14 cellular contexts compared by ENCODE assay signal in genomic region chr14:61720302-61720677, GRCh38. TPM values are rescaled to one million over a fixed set of nuclear protein-coding genes. Genes with fewer than 3 reads are reported as not detected.
DNase-seq lines count a peak whose midpoint lies in the region; ATAC-seq and TF ChIP-seq lines count a peak whose summit lies in the region.
"Had no signal": no experiment of that assay in that cellular context is flagged by ENCODE, and none has a peak within 500 bp of the region (broad histone marks: within the 10 kb centered on the region; RNA-seq: fewer than 3 reads in every experiment).

No MANE protein-coding gene starts in this region.

- no peak overlapping the region for H4K8ac ChIP-seq in trophoblast cell (ENCODE audit: low read depth, low read length)

- H2BK5ac ChIP-seq in trophoblast cell (ENCODE audit: low read depth, low read length, poor library complexity) = no peak overlapping the region

- peaks cover 7 to 15% of the 10 kb centered on the region in 2 experiments for H3K36me3 ChIP-seq in trophoblast cell (ENCODE audit: control insufficient read depth in 1 of 2, insufficient read depth in 2 of 2, low read length in 2 of 2)

- peaks cover 0 to 5% of the 10 kb centered on the region in 2 experiments for H3K4me1 ChIP-seq in trophoblast cell (ENCODE audit: control insufficient read depth in 1 of 2, insufficient read depth in 2 of 2, low read length in 2 of 2)

- no peak for TF ChIP-seq CTCF in chondrocyte (IDR thresholded peaks at IDR 0.05)

- H3K9me3 Mint-ChIP-seq in T-helper 1 cell treated with Interleukin-12 subunit alpha and Interleukin-12 subunit beta and Interleukin-4 antibody, amounts not matched to agents 30 μg/mL and 1 μg/mL, for 36 hours = no peaks in the 10 kb centered on the region
- H3K9me3 Mint-ChIP-seq in chondrocyte (ENCODE audit: low read depth) = no peaks in the 10 kb centered on the region

- H3K27me3 Mint-ChIP-seq in T-helper 1 cell treated with Interleukin-12 subunit alpha and Interleukin-12 subunit beta and Interleukin-4 antibody, amounts not matched to agents 30 μg/mL and 1 μg/mL, for 36 hours (ENCODE audit: low read depth) = no peaks in the 10 kb centered on the region
- no peaks in the 10 kb centered on the region for H3K27me3 Mint-ChIP-seq in chondrocyte (ENCODE audit: low read depth)

- no peak overlapping the region for H3K9ac ChIP-seq in trophoblast cell (ENCODE audit: low read length)
- H3K9ac ChIP-seq: parathyroid adenoma had no signal

- H2AFZ ChIP-seq in trophoblast cell (ENCODE audit: insufficient read depth, low read length, poor library complexity) = no peak overlapping the region
- H2AFZ ChIP-seq: parathyroid adenoma had no signal

- DNase-seq in T-helper 1 cell (no peak), NCI-H226 (peak; percentile 11), chondrocyte (ENCODE audit: low spot score) (no peak), trophoblast cell (peak; percentile 53 to 69), NCI-H748 treated with DMSO at 0.1 percent for 48 hours (lab: John Stamatoyannopoulos, UW) (no peak), NCI-H146 (lab: John Stamatoyannopoulos, UW) (no peak)
- DNase-seq: left cardiac atrium, NCI-H2227 treated with DMSO at 0.1 percent for 48 hours, SHP77 treated with DMSO at 0.1 percent for 48 hours, tibial artery had no signal

- H3K14ac ChIP-seq in trophoblast cell (ENCODE audit: low read length) = no peak overlapping the region

- no peak overlapping the region for H4K12ac ChIP-seq in trophoblast cell (ENCODE audit: low read depth, low read length)

- no peak overlapping the region for H2AK5ac ChIP-seq in trophoblast cell (ENCODE audit: low read length)

- H2BK12ac ChIP-seq in trophoblast cell (ENCODE audit: low read length) = no peak overlapping the region

- no peak overlapping the region for H3K18ac ChIP-seq in trophoblast cell (ENCODE audit: low read length)

- peak overlapping the region; percentile 79 for H3K27ac Mint-ChIP-seq in T-helper 1 cell treated with Interleukin-12 subunit alpha and Interleukin-12 subunit beta and Interleukin-4 antibody, amounts not matched to agents 30 μg/mL and 1 μg/mL, for 36 hours
- peak overlapping the region; percentile 34 for H3K27ac Mint-ChIP-seq in chondrocyte (ENCODE audit: unreplicated experiment)

- no peak overlapping the region for H3K27ac ChIP-seq in trophoblast cell (ENCODE audit: low read depth, low read length)
- H3K27ac ChIP-seq: 22Rv1, parathyroid adenoma, tibial artery had no signal

- no peak overlapping the region for H2BK120ac ChIP-seq in trophoblast cell (ENCODE audit: insufficient read depth, low read length, poor library complexity)

- H3K4me3 Mint-ChIP-seq in T-helper 1 cell treated with Interleukin-12 subunit alpha and Interleukin-12 subunit beta and Interleukin-4 antibody, amounts not matched to agents 30 μg/mL and 1 μg/mL, for 36 hours = peak overlapping the region; percentile 62
- H3K4me3 Mint-ChIP-seq in chondrocyte (ENCODE audit: unreplicated experiment) = peak overlapping the region; percentile 2

- no peak overlapping the region for H3K23ac ChIP-seq in trophoblast cell (ENCODE audit: low read length)

- no peaks in the 10 kb centered on the region for H3K27me3 ChIP-seq in trophoblast cell (ENCODE audit: insufficient read depth, low read length)
- H3K27me3 ChIP-seq: tibial artery had no signal

- no peak overlapping the region for H3K4me2 ChIP-seq in trophoblast cell (ENCODE audit: low read length)

- WGBS in trophoblast cell (ENCODE audit: extremely low coverage, insufficient coverage, insufficient read length) = 100% methylated on average over 1 of the region's 9 CpGs

- H3K36me3 Mint-ChIP-seq in T-helper 1 cell treated with Interleukin-12 subunit alpha and Interleukin-12 subunit beta and Interleukin-4 antibody, amounts not matched to agents 30 μg/mL and 1 μg/mL, for 36 hours (ENCODE audit: low read depth) = peaks cover 35% of the 10 kb centered on the region
- peaks cover 24% of the 10 kb centered on the region for H3K36me3 Mint-ChIP-seq in chondrocyte (ENCODE audit: low read depth)

- no peaks in the 10 kb centered on the region for H3K9me3 ChIP-seq in trophoblast cell (ENCODE audit: insufficient read depth, low read depth, low read length)
- H3K9me3 ChIP-seq: tibial artery had no signal

- no peaks in the 10 kb centered on the region for H3K79me1 ChIP-seq in trophoblast cell (ENCODE audit: low read length)

- peaks cover 13% of the 10 kb centered on the region for H3K79me2 ChIP-seq in trophoblast cell (ENCODE audit: control insufficient read depth, insufficient read depth, low read length, poor library complexity)

- H3K4me3 ChIP-seq in trophoblast cell (ENCODE audit: low read depth, low read length) = no peak overlapping the region
- H3K4me3 ChIP-seq: tibial artery had no signal

- H3K4ac ChIP-seq in trophoblast cell (ENCODE audit: low read depth, low read length) = peak overlapping the region; percentile 64

- ATAC-seq in GM19035 (IDR thresholded peaks at IDR 0.05; ENCODE audit: unreplicated experiment) = no peak

- H4K91ac ChIP-seq in trophoblast cell (ENCODE audit: low read depth, low read length) = no peak overlapping the region

- H3K4me1 Mint-ChIP-seq in T-helper 1 cell treated with Interleukin-12 subunit alpha and Interleukin-12 subunit beta and Interleukin-4 antibody, amounts not matched to agents 30 μg/mL and 1 μg/mL, for 36 hours (ENCODE audit: low read depth) = peaks cover 55% of the 10 kb centered on the region
- H3K4me1 Mint-ChIP-seq in chondrocyte (ENCODE audit: low read depth) = peaks cover 85% of the 10 kb centered on the region

RNA-seq across cellular contexts. Expression of gene HIF1A, which starts 25.0 kb away (rescaled TPM):
- total RNA-seq in chondrocyte = 466 to 676 TPM (median 660 TPM) in 3 replicates
- polyA plus RNA-seq in trophoblast cell (2013) = 429 and 461 TPM in 2 replicates

RNA-seq across cellular contexts. Expression of gene SNAPC1, which starts 41.9 kb away (rescaled TPM):
- 7.9 to 9.9 TPM (median 8.6 TPM) in 3 replicates for total RNA-seq in chondrocyte
- 6.7 and 7.8 TPM in 2 replicates for polyA plus RNA-seq in trophoblast cell (2013)

Comparison
In these comparisons a context has a peak if more than half of its experiments do, and no peak if none do; other contexts are left out.
1. DNase-seq: peak in NCI-H226 (single experiment) and trophoblast cell (2 of 2); none in T-helper 1 cell (0 of 5), chondrocyte (single experiment), NCI-H748 treated with DMSO at 0.1 percent for 48 hours (single experiment) and NCI-H146 (single experiment).